29 cellular contexts compared by ENCODE assay signal in the genomic region with DNA sequence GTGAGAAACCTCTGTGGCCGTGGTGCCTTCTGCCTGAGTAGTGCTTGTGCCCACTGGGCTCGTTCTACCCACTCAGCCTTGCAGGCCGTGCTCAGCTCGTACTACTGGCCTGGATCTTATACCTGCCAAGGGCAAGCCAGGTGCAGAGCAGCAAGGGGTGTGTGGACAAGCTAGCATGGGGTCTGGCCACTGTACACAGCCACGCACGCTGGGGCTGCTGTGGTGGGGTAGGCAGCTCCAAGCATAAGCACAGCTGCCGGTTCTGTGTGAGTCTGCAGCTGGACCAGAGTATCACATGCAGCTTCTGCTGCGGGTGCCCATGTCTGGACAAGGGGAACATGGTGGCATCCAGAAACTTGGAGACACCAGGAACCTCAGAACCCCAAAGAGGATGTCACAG.
"Had no signal": no experiment of that assay in that cellular context is flagged by ENCODE, and none has a peak within 500 bp of the region (broad histone marks: within the 10 kb centered on the region; RNA-seq: fewer than 3 reads in every experiment).

No MANE protein-coding gene starts in this region.

- H3K4me2 ChIP-seq: KMS-11 had no signal

- ATAC-seq: activated CD8-positive, alpha-beta T cell treated with anti-CD3 and anti-CD28 coated beads for 36 hours; activated T-cell treated with anti-CD3 and anti-CD28 coated beads, Interleukin-2, amount 50 U/mL, for 72 hours; activated T-helper 17 cell treated with anti-CD3 and anti-CD28 coated beads, Interleukin-2, amount 50 U/mL, for 72 hours; PC-3 had no signal

- H3K4me3 ChIP-seq: ascending aorta, cardiac muscle cell had no signal

- FAIRE-seq: RCC 7860 had no signal

- H3K27me3 ChIP-seq: ascending aorta, cardiac muscle cell had no signal

- DNase-seq: activated CD4-positive, alpha-beta T cell treated with anti-CD3 and anti-CD28 coated beads, Interleukin-2, amount 10 ng/mL, durations not matched to agents 24 days and 14 days; activated CD4-positive, alpha-beta T cell treated with anti-CD3 and anti-CD28 coated beads, Interleukin-2, amount 50 U/mL, for 4 hours; activated CD4-positive, CD25-positive, alpha-beta regulatory T cell; activated CD8-positive, alpha-beta T cell treated with anti-CD3 and anti-CD28 coated beads for 36 hours; activated effector memory CD4-positive, alpha-beta T cell treated with anti-CD3 and anti-CD28 coated beads, Interleukin-2, amount 50 U/mL, for 16 hours; activated naive CD4-positive, alpha-beta T cell; activated naive CD8-positive, alpha-beta T cell treated with anti-CD3 and anti-CD28 coated beads, Interleukin-2, amount 10 ng/mL, durations not matched to agents 7 days and 5 days; activated T-cell treated with anti-CD3 and anti-CD28 coated beads, Interleukin-2, amount 50 U/mL, for 1 hour; activated T-cell treated with anti-CD3 and anti-CD28 coated beads, Interleukin-2, amount 50 U/mL, for 72 hours; amygdala; NCI-H1105; NCI-H1417 treated with DMSO at 0.1 percent for 48 hours; NCI-H1694 treated with DMSO at 0.1 percent for 48 hours; NCI-H2029; NCI-H345; NCI-H524 treated with DMSO at 0.1 percent for 48 hours; NCI-H748 treated with DMSO at 0.1 percent for 48 hours; PC-3; Right ventricle myocardium superior; SW 1271; T-helper 1 cell; T1000; WERI-Rb-1 had no signal

- H3K36me3 ChIP-seq: cardiac muscle cell had no signal

- H3K9ac ChIP-seq: KMS-11 had no signal

- H3K27ac ChIP-seq: ascending aorta, cardiac muscle cell, KMS-11, RWPE1, WERI-Rb-1 had no signal

- H3K9me3 ChIP-seq: ascending aorta had no signal
